Comparison of ENCODE assay signal across 10 cellular contexts in the genomic region with DNA sequence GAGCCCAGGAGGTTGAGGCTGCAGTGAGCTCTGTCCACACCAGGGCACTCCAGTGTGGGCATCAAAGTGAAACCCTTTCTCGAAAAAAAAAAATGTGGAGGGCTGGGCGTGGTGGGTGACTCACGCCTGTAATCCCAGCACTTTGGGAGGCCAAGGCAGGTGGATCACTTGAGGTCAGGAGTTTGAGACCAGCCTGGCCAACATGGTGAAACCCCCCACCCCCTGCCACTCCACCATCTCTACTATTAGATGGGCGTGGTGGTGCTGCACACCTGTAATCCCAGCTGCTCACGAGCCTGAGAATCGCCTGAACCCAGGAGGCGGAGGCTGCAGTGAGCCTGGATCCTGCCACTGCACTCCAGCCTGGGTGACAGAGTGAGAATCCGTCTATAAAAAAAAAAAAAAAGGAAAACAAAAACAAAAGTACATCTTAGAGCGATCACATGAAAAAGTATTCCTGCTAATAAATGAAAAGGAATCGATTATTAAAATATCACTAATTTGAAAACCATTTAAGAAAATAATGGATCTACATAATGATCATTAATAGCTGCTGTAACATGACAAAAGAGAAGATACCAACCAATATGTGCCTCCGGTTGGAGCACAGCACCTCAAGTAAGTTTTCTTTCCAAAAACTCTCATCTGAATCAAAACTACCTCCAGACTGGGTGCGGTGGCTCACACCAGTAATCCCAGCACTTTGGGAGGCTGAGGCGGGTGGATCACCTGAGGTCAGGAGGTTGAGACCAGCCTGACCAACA. TPM values are rescaled to one million over a fixed set of nuclear protein-coding genes. Genes with fewer than 3 reads are reported as not detected.
DNase-seq lines count a peak whose midpoint lies in the region; ATAC-seq and TF ChIP-seq lines count a peak whose summit lies in the region.
"Had no signal": no experiment of that assay in that cellular context is flagged by ENCODE, and none has a peak within 500 bp of the region (broad histone marks: within the 10 kb centered on the region; RNA-seq: fewer than 3 reads in every experiment).

No MANE protein-coding gene starts in this region.

- peak overlapping the region; percentile 67 for H3K4me2 ChIP-seq in KMS-11

- no peak overlapping the region for H3K9ac ChIP-seq in KMS-11

- H3K27me3 Mint-ChIP-seq in Caco-2 (ENCODE audit: insufficient read depth, unreplicated experiment) (no peaks in the 10 kb centered on the region), nephron progenitor cell (ENCODE audit: low read depth, poor library complexity) (peaks cover under 1% of the 10 kb centered on the region)
- no peaks in the 10 kb centered on the region for H3K27me3 Mint-ChIP-seq in activated naive CD8-positive, alpha-beta T cell treated with anti-CD3 and anti-CD28 coated beads, Interleukin-2, amount 50 U/mL, for 24 hours

- ATAC-seq in activated naive CD8-positive, alpha-beta T cell treated with anti-CD3 and anti-CD28 coated beads, Interleukin-2, amount 50 U/mL, for 24 hours = no peak
- no peak for ATAC-seq in GM18498 (IDR thresholded peaks at IDR 0.05; ENCODE audit: unreplicated experiment)
- ATAC-seq in aorta (ENCODE audit: low FRiP score) = no peak

- H3K4me3 Mint-ChIP-seq in Caco-2 (ENCODE audit: unreplicated experiment) = peak overlapping the region; percentile 65
- peak overlapping the region; percentile 96 for H3K4me3 Mint-ChIP-seq in activated naive CD8-positive, alpha-beta T cell treated with anti-CD3 and anti-CD28 coated beads, Interleukin-2, amount 50 U/mL, for 24 hours
- H3K4me3 Mint-ChIP-seq in nephron progenitor cell = no peak overlapping the region

- DNase-seq in Caco-2 (no peak), nephron progenitor cell (no peak), aorta (no peak), G401 (ENCODE audit: low spot score) (no peak)
- DNase-seq in activated naive CD8-positive, alpha-beta T cell treated with anti-CD3 and anti-CD28 coated beads, Interleukin-2, amount 50 U/mL, for 24 hours = no peak
- DNase-seq in central memory CD4-positive, alpha-beta T cell = no peak
- DNase-seq: activated gamma-delta T cell treated with Interleukin-2 at 50 U/mL for 16 hours, KG1 had no signal

- H4K20me1 ChIP-seq in KMS-11 (ENCODE audit: insufficient read depth) = peaks cover 48% of the 10 kb centered on the region

- no peak overlapping the region for H2AFZ ChIP-seq in KMS-11 (ENCODE audit: low read depth)

- H3K4me1 ChIP-seq in Caco-2 = peaks cover 65% of the 10 kb centered on the region
- peaks cover 39% of the 10 kb centered on the region for H3K4me1 ChIP-seq in KMS-11 (ENCODE audit: low read depth, poor library complexity, severe bottlenecking)
- peaks cover 0 to 6% of the 10 kb centered on the region in 2 donors for H3K4me1 ChIP-seq in aorta (ENCODE audit: control insufficient read depth in 1 of 2, insufficient read depth in 2 of 2, low read length in 2 of 2)

- 83 to 86% methylated on average over 13 of the region's 13 CpGs for WGBS in aorta, 2 donors

- H3K36me3 Mint-ChIP-seq in Caco-2 (ENCODE audit: insufficient read depth, unreplicated experiment) = peaks cover 95% of the 10 kb centered on the region
- H3K36me3 Mint-ChIP-seq in activated naive CD8-positive, alpha-beta T cell treated with anti-CD3 and anti-CD28 coated beads, Interleukin-2, amount 50 U/mL, for 24 hours (ENCODE audit: low read depth) = peaks cover 83% of the 10 kb centered on the region
- H3K36me3 Mint-ChIP-seq in nephron progenitor cell (ENCODE audit: low read depth) = peaks cover 22% of the 10 kb centered on the region

- peak overlapping the region; percentile 58 for H3K27ac Mint-ChIP-seq in Caco-2 (ENCODE audit: unreplicated experiment)
- peak overlapping the region; percentile 93 for H3K27ac Mint-ChIP-seq in activated naive CD8-positive, alpha-beta T cell treated with anti-CD3 and anti-CD28 coated beads, Interleukin-2, amount 50 U/mL, for 24 hours
- H3K27ac Mint-ChIP-seq in nephron progenitor cell = peak overlapping the region; percentile 95

- CTCF ChIA-PET in Caco-2 (lab: Charles Lee) = no interaction called here

- in situ Hi-C loops in G401 (cut with HindIII; ENCODE audit: low sequenced_read_pairs) = no loop called here

- H3K9me3 Mint-ChIP-seq in Caco-2 (ENCODE audit: unreplicated experiment) (no peaks in the 10 kb centered on the region), nephron progenitor cell (peaks cover under 1% of the 10 kb centered on the region)
- no peaks in the 10 kb centered on the region for H3K9me3 Mint-ChIP-seq in activated naive CD8-positive, alpha-beta T cell treated with anti-CD3 and anti-CD28 coated beads, Interleukin-2, amount 50 U/mL, for 24 hours

- H3K27me3 ChIP-seq in Caco-2 (replicated peaks; ENCODE audit: control insufficient read depth, insufficient read depth, low read length) = no peaks in the 10 kb centered on the region
- no peaks in the 10 kb centered on the region for H3K27me3 ChIP-seq in KMS-11 (ENCODE audit: insufficient read depth, low read depth)
- no peaks in the 10 kb centered on the region for H3K27me3 ChIP-seq in aorta (ENCODE audit: control insufficient read depth in 1 of 2, insufficient read depth in 2 of 2, low read length in 1 of 2)

- H3K27ac ChIP-seq in KMS-11 (no peak overlapping the region), aorta (ENCODE audit: low read depth in 1 of 2, low read length in 2 of 2) (no peak overlapping the region)

- POLR2A ChIA-PET in Caco-2 (lab: Charles Lee) = no interaction called here

- H3K4me3 ChIP-seq in Caco-2 (ENCODE audit: low read depth, low read length) = no peak overlapping the region
- no peak overlapping the region for H3K4me3 ChIP-seq in KMS-11 (IDR thresholded peaks at IDR 0.05; ENCODE audit: insufficient read depth, low read depth, low read length)
- H3K4me3 ChIP-seq in aorta (ENCODE audit: low read length in 2 of 2) = no peak overlapping the region

- peaks cover 36% of the 10 kb centered on the region for H3K4me1 Mint-ChIP-seq in Caco-2 (ENCODE audit: low read depth, unreplicated experiment)
- H3K4me1 Mint-ChIP-seq in activated naive CD8-positive, alpha-beta T cell treated with anti-CD3 and anti-CD28 coated beads, Interleukin-2, amount 50 U/mL, for 24 hours = peaks cover 63% of the 10 kb centered on the region
- peaks cover 56% of the 10 kb centered on the region for H3K4me1 Mint-ChIP-seq in nephron progenitor cell

- no peak for TF ChIP-seq CTCF in Caco-2 (IDR thresholded peaks at IDR 0.05; ENCODE audit: insufficient read depth in 1 of 2, low read depth in 1 of 2, low read length in 1 of 2, severe bottlenecking in 1 of 2, unreplicated experiment in 1 of 2)
- no peak for TF ChIP-seq CTCF in KMS-11 (conservative IDR thresholded peaks at IDR 0.05; ENCODE audit: low read depth, low read length)
- TF ChIP-seq CTCF in nephron progenitor cell (IDR thresholded peaks at IDR 0.05) = no peak

- intact Hi-C loops in Caco-2 (cut with micrococcal nuclease; ENCODE audit: unreplicated experiment) = no loop called here
- intact Hi-C loops in aorta (cut with DNase I) = no loop called here

- H3K9me3 ChIP-seq in Caco-2 (no peaks in the 10 kb centered on the region), aorta (ENCODE audit: control insufficient read depth, low read length) (no peaks in the 10 kb centered on the region)

- peaks cover 94% of the 10 kb centered on the region for H3K79me2 ChIP-seq in KMS-11 (ENCODE audit: insufficient read depth, low read depth)

- no TSS peak for BruUV-seq in Caco-2 (replicated peaks; lab: Mats Ljungman, UMichigan)

- H3K36me3 ChIP-seq in Caco-2 (ENCODE audit: control insufficient read depth, insufficient read depth, low read length) (0 out of 2 replicates have a peak, but pooled peaks cover 1% of the 10 kb centered on the region), KMS-11 (ENCODE audit: insufficient read depth) (0 out of 2 replicates have a peak, but pooled peaks cover 5% of the 10 kb centered on the region), aorta (ENCODE audit: control insufficient read depth in 1 of 2, insufficient read depth in 2 of 2, low read length in 1 of 2) (no peaks in the 10 kb centered on the region)

RNA-seq across cellular contexts. Expression of a gene that starts 4.9 kb away (rescaled TPM):
- 405 and 423 TPM in 2 replicates for total RNA-seq in Caco-2 (2022)
- total RNA-seq in aorta = 100 to 1,000 TPM; 103 to 114 TPM
- 10 to 100 TPM; 54.3 to 63.2 TPM for polyA plus RNA-seq in aorta
- total RNA-seq in G401 (2014; rRNA removed; shearing (Covaris generic)) = 344 and 404 TPM in 2 replicates

RNA-seq across cellular contexts. Expression of a gene that starts 32.7 kb away (rescaled TPM):
- total RNA-seq in Caco-2 (2022) = not detected in 2 replicates
- not detected for total RNA-seq in aorta
- not detected for polyA plus RNA-seq in aorta
- not detected in 2 replicates for total RNA-seq in G401 (2014; rRNA removed; shearing (Covaris generic))

RNA-seq across cellular contexts. Expression of a gene that starts 32.8 kb away (rescaled TPM):
- total RNA-seq in Caco-2 (2022) = 5.0 and 6.5 TPM in 2 replicates
- 1 to 10 TPM; 5.2 to 7.1 TPM for total RNA-seq in aorta
- polyA plus RNA-seq in aorta = 1 to 10 TPM; 8.8 to 9.4 TPM
- total RNA-seq in G401 (2014; rRNA removed; shearing (Covaris generic)) = 6.7 and 10.5 TPM in 2 replicates
